In genomic region chr19:49327878-49328544, GRCh38 we compare ENCODE assay signal across 9 cellular contexts. TPM values are rescaled to one million over a fixed set of nuclear protein-coding genes. Genes with fewer than 3 reads are reported as not detected.
DNase-seq lines count a peak whose midpoint lies in the region; ATAC-seq and TF ChIP-seq lines count a peak whose summit lies in the region.
"Had no signal": no experiment of that assay in that cellular context is flagged by ENCODE, and none has a peak within 500 bp of the region (broad histone marks: within the 10 kb centered on the region; RNA-seq: fewer than 3 reads in every experiment).

No MANE protein-coding gene starts in this region.

- intact Hi-C loops in lower leg skin (cut with DNase I; ENCODE audit: low total_unique reads) = loop anchor here (10.0 kb wide), 1 partner anchor 83 kb away; no protein-coding TSS in a partner anchor

- ATAC-seq in T-helper 17 cell = peak; percentile 51
- no peak for ATAC-seq in GM19397 (IDR thresholded peaks at IDR 0.05; ENCODE audit: unreplicated experiment)

- H3K27ac Mint-ChIP-seq in T-helper 17 cell (peak overlapping the region; percentile 63), chondrocyte (ENCODE audit: unreplicated experiment) (no peak overlapping the region), nephron progenitor cell (no peak overlapping the region)

- H3K36me3 Mint-ChIP-seq in T-helper 17 cell (ENCODE audit: low read depth) = peaks cover 10% of the 10 kb centered on the region
- H3K36me3 Mint-ChIP-seq in chondrocyte (ENCODE audit: low read depth) = peaks cover 15% of the 10 kb centered on the region
- peaks cover 66% of the 10 kb centered on the region for H3K36me3 Mint-ChIP-seq in nephron progenitor cell (ENCODE audit: low read depth)

- DNase-seq in AG08396 (ENCODE audit: low spot score) (peak; percentile 54), H4 (ENCODE audit: low spot score) (peak; percentile 24), T-helper 17 cell (no peak), chondrocyte (ENCODE audit: low spot score) (no peak), nephron progenitor cell (no peak), pons (ENCODE audit: low spot score) (no peak), lower leg skin (ENCODE audit: low spot score in 2 of 2) (no peak)

- H3K27me3 Mint-ChIP-seq in T-helper 17 cell (no peaks in the 10 kb centered on the region), chondrocyte (ENCODE audit: low read depth) (no peaks in the 10 kb centered on the region), nephron progenitor cell (ENCODE audit: low read depth, poor library complexity) (peaks cover 4% of the 10 kb centered on the region)

- WGBS in lower leg skin, 2 donors = 51 to 63% methylated on average over 2 of the region's 2 CpGs

- TF ChIP-seq POLR2A in lower leg skin (IDR thresholded peaks at IDR 0.05) = no peak

- TF ChIP-seq CTCF in chondrocyte (IDR thresholded peaks at IDR 0.05) = peak; percentile 74
- peak; percentile 44 for TF ChIP-seq CTCF in nephron progenitor cell (IDR thresholded peaks at IDR 0.05)
- no peak for TF ChIP-seq CTCF in lower leg skin (IDR thresholded peaks at IDR 0.05)

- H3K9me3 ChIP-seq in T-helper 17 cell (ENCODE audit: control insufficient read depth, low read length, poor library complexity, severe bottlenecking) = no peaks in the 10 kb centered on the region

- H3K4me1 Mint-ChIP-seq in T-helper 17 cell (peaks cover 31% of the 10 kb centered on the region), chondrocyte (ENCODE audit: low read depth) (peaks cover 7% of the 10 kb centered on the region), nephron progenitor cell (peaks cover 27% of the 10 kb centered on the region)

- H3K4me3 Mint-ChIP-seq in T-helper 17 cell = no peak overlapping the region
- H3K4me3 Mint-ChIP-seq in chondrocyte (ENCODE audit: unreplicated experiment) = no peak overlapping the region
- H3K4me3 Mint-ChIP-seq in nephron progenitor cell = no peak overlapping the region

- H3K4me3 ChIP-seq in lower leg skin (ENCODE audit: low read depth, poor library complexity, severe bottlenecking) = no peak overlapping the region
- H3K4me3 ChIP-seq: HAP-1 had no signal

- H3K9me3 Mint-ChIP-seq in chondrocyte (ENCODE audit: low read depth) (peaks cover 6% of the 10 kb centered on the region), nephron progenitor cell (peaks cover 10% of the 10 kb centered on the region)

RNA-seq across cellular contexts. Expression of gene SLC6A16, which starts 3.0 kb away (rescaled TPM):
- total RNA-seq in H4 (2014; rRNA removed; shearing (Covaris generic)) = 0.16 and 0.85 TPM in 2 replicates
- total RNA-seq in T-helper 17 cell (1 to 10 TPM; 3.1 to 3.7 TPM), chondrocyte (3.5 to 5.2 TPM (median 3.5 TPM) in 3 replicates), lower leg skin (1 to 10 TPM in 1 of 4 donors, under 1 TPM in 2, not detected in 1; 0.55 to 1.2 (median 0.95) TPM)

RNA-seq across cellular contexts. Expression of gene CD37, which starts 7.2 kb away (rescaled TPM):
- total RNA-seq in H4 (2014; rRNA removed; shearing (Covaris generic)) = not detected in 2 replicates
- 100 to 1,000 TPM; 288 to 373 TPM for total RNA-seq in T-helper 17 cell
- not detected in 3 replicates for total RNA-seq in chondrocyte
- 1 to 10 TPM; 2.6 to 8.5 (median 5.9) TPM for total RNA-seq in lower leg skin

RNA-seq across cellular contexts. Expression of gene TEAD2, which starts 34.2 kb away (rescaled TPM):
- total RNA-seq in H4 (2014; rRNA removed; shearing (Covaris generic)) = 48.7 and 54.3 TPM in 2 replicates
- total RNA-seq in T-helper 17 cell (under 1 TPM in 1 of 2 donors, not detected in 1; 0.17 TPM), chondrocyte (49.6 to 63.8 TPM (median 62.6 TPM) in 3 replicates), lower leg skin (10 to 100 TPM in 2 of 4 donors, 1 to 10 TPM in 2; 1.3 to 17.6 (median 9.8) TPM)

RNA-seq across cellular contexts. Expression of gene DKKL1, which starts 35.7 kb away (rescaled TPM):
- total RNA-seq in H4 (2014; rRNA removed; shearing (Covaris generic)) = 0.08 and 3.8 TPM in 2 replicates
- total RNA-seq in T-helper 17 cell (not detected), chondrocyte (1.5 to 2.4 TPM (median 2.1 TPM) in 3 replicates), lower leg skin (1 to 10 TPM in 1 of 4 donors, not detected in 3; 3.0 TPM)

Comparison
In these comparisons a context has a peak if more than half of its experiments do, and no peak if none do; other contexts are left out.
1. DNase-seq: peak in AG08396 (single experiment) and H4 (single experiment); none in T-helper 17 cell (0 of 3), chondrocyte (single experiment), nephron progenitor cell (single experiment), pons (single experiment) and lower leg skin (0 of 2).
2. CTCF ChIP-seq: peak in chondrocyte (single experiment) and nephron progenitor cell (single experiment); none in lower leg skin (0 of 3).
3. RNA of gene CD37, which starts 7.2 kb away (total RNA-seq): 288 to 373 TPM in T-helper 17 cell; 2.6 to 8.5 TPM in lower leg skin, not detected in H4 and not detected in chondrocyte; every median in the first group is over 10 times any median in the second.